Comparison of ENCODE assay signal across 19 cellular contexts in the genomic region with DNA sequence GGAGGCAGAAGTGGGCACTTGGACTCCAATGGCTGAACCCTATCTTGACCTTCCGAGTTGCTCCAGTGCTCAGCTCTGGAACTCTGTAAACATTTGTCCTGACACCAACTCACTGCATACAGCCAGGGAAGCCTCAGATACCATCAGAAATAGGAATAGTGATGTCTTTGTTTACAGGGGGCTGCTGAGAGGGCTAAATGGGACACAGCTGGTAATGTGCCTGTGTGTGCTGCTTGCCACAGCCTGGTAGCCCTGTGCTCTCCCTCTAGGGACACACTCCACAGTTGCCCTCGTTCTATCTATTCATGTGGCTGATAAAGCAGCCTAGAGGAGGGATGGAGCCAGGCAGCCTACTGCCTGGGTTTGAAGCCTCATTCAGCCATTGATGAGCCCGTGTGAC.
"Had no signal": no experiment of that assay in that cellular context is flagged by ENCODE, and none has a peak within 500 bp of the region (broad histone marks: within the 10 kb centered on the region; RNA-seq: fewer than 3 reads in every experiment).

No MANE protein-coding gene starts in this region.

- H3K27ac Mint-ChIP-seq: endodermal cell, naive B cell, nephron progenitor cell, type B pancreatic cell had no signal

- H3K9me3 ChIP-seq: colonic mucosa, neutrophil, uterus had no signal

- H3K9me3 Mint-ChIP-seq: endodermal cell, nephron progenitor cell had no signal

- H3K27me3 ChIP-seq: colonic mucosa, hepatocyte, uterus had no signal

- H3K36me3 Mint-ChIP-seq: type B pancreatic cell had no signal

- H3K4me1 ChIP-seq: colonic mucosa, uterus had no signal

- H3K4me3 ChIP-seq: colonic mucosa, hepatocyte, lung, smooth muscle cell, uterus had no signal

- DNase-seq: colonic mucosa; effector CD4-positive, alpha-beta T cell; endodermal cell; foreskin melanocyte; head of caudate nucleus; left colon; left ventricle myocardium superior; mesendoderm; naive B cell; nephron progenitor cell; right cardiac atrium; stimulated activated CD4-positive, alpha-beta T cell treated with anti-CD3 and anti-CD28 coated beads, Interleukin-2, amount 100 ng/mL, for 48 hours; stimulated activated naive CD4-positive, alpha-beta T cell treated with Interleukin-2 at 50 U/mL for 16 hours; uterus had no signal

- H3K27ac ChIP-seq: colonic mucosa, hepatocyte, neutrophil, uterus had no signal

- H3K36me3 ChIP-seq: colonic mucosa, neutrophil, uterus had no signal

- H3K4me2 ChIP-seq: hepatocyte, smooth muscle cell had no signal

- H3K79me2 ChIP-seq: hepatocyte had no signal

- H3K4me3 Mint-ChIP-seq: endodermal cell, naive B cell, nephron progenitor cell, type B pancreatic cell had no signal

- H2AFZ ChIP-seq: hepatocyte had no signal
